ENCODE assay signal across 21 cellular contexts in the genomic region with DNA sequence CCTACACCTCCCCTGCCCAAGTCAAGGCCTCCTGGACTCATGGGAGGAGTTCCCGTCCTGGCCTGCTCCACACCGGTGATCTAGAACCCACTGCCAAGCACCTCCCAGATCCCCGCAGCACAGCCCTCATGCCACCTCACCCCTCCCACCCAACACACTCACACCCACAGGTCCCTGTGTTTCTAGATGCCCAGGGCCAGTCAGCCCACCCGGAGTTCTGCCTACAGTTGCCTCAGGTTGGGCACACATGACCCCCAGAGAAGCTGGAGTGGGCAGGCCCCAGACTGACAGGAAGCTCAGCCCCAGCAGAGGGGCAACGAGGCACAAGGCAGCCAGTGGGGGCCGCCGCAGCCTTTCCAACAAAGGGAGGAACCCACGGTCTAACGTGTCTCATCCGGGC. TPM values are rescaled to one million over a fixed set of nuclear protein-coding genes. Genes with fewer than 3 reads are reported as not detected.
DNase-seq lines count a peak whose midpoint lies in the region; ATAC-seq and TF ChIP-seq lines count a peak whose summit lies in the region.
"Had no signal": no experiment of that assay in that cellular context is flagged by ENCODE, and none has a peak within 500 bp of the region (broad histone marks: within the 10 kb centered on the region; RNA-seq: fewer than 3 reads in every experiment).

No MANE protein-coding gene starts in this region.

- H3K4me1 ChIP-seq in GM23248 (ENCODE audit: insufficient read depth) (peaks cover 49% of the 10 kb centered on the region), Loucy (ENCODE audit: insufficient read depth, low read length, poor library complexity, severe bottlenecking) (peaks cover 25% of the 10 kb centered on the region), smooth muscle cell (ENCODE audit: low read depth) (peaks cover 18% of the 10 kb centered on the region)

- H3K9me3 ChIP-seq in GM23248 (ENCODE audit: low read depth) (no peaks in the 10 kb centered on the region), Loucy (ENCODE audit: insufficient read depth, low read depth, low read length) (no peaks in the 10 kb centered on the region), smooth muscle cell (replicated peaks; ENCODE audit: low read depth) (no peaks in the 10 kb centered on the region)
- H3K9me3 ChIP-seq: gastroesophageal sphincter, SK-N-SH, testis had no signal

- no peak overlapping the region for H3K4me2 ChIP-seq in GM23248 (ENCODE audit: unreplicated experiment)
- no peak overlapping the region for H3K4me2 ChIP-seq in Loucy (ENCODE audit: low read depth, low read length, poor library complexity, severe bottlenecking)
- no peak overlapping the region for H3K4me2 ChIP-seq in smooth muscle cell
- H3K4me2 ChIP-seq: SK-N-SH had no signal

- WGBS in GM23248 (ENCODE audit: low coverage in 1 of 2, low lambda C conversion rate in 2 of 2, missing lambda C conversion rate in 2 of 2), 2 experiments: 60 to 62% methylated on average over 10 of the region's 10 CpGs
- 94% methylated on average over 10 of the region's 10 CpGs for WGBS in smooth muscle cell (ENCODE audit: low lambda C conversion rate)
- 73 to 79% methylated on average over 8 to 10 of the region's 10 CpGs for WGBS in lower leg skin, 2 donors

- H3K9ac ChIP-seq in GM23248 (peak overlapping the region; percentile 25; the same call in 1 of the 2 replicates), Loucy (ENCODE audit: low read depth, low read length, poor library complexity, severe bottlenecking) (no peak overlapping the region), smooth muscle cell (ENCODE audit: low read depth) (no peak overlapping the region)
- H3K9ac ChIP-seq: SK-N-SH had no signal

- H3K79me2 ChIP-seq in GM23248 (ENCODE audit: insufficient read depth) (peaks cover 98% of the 10 kb centered on the region), Loucy (ENCODE audit: insufficient read depth, low read length) (peaks cover 17% of the 10 kb centered on the region; the same call in 1 of the 2 replicates), smooth muscle cell (ENCODE audit: low read depth) (peaks cover 100% of the 10 kb centered on the region)

- H3K27ac ChIP-seq in GM23248 (peak overlapping the region; percentile 51; the same call in 1 of the 2 replicates), smooth muscle cell (ENCODE audit: low read depth) (peak overlapping the region; percentile 21)
- H3K27ac ChIP-seq: testis had no signal

- TF ChIP-seq CTCF in Loucy (conservative IDR thresholded peaks at IDR 0.05; ENCODE audit: low read length): peak; percentile 14; the same call in 1 of the 2 replicates
- TF ChIP-seq CTCF in smooth muscle cell (IDR thresholded peaks at IDR 0.05; ENCODE audit: borderline replicate concordance, insufficient read depth, poor library complexity, severe bottlenecking): no peak
- TF ChIP-seq CTCF in lower leg skin (IDR thresholded peaks at IDR 0.05): no peak

- H3K36me3 ChIP-seq in GM23248 (ENCODE audit: low read depth) (peaks cover 12% of the 10 kb centered on the region; the same call in 1 of the 2 replicates), Loucy (ENCODE audit: insufficient read depth, low read length) (peaks cover 14% of the 10 kb centered on the region; the same call in 1 of the 2 replicates), smooth muscle cell (ENCODE audit: low read depth) (no peaks in the 10 kb centered on the region)

- no peak overlapping the region for H2AFZ ChIP-seq in GM23248
- no peak overlapping the region for H2AFZ ChIP-seq in Loucy (ENCODE audit: low read length)
- H2AFZ ChIP-seq in smooth muscle cell (ENCODE audit: low read depth): no peak overlapping the region

- in situ Hi-C loops in GM23248 (cut with MboI): loop anchor here (25.0 kb wide), 1 partner anchor 510 kb away; no protein-coding TSS in a partner anchor

- H3F3A ChIP-seq in GM23248 (ENCODE audit: insufficient read depth) (peaks cover 53% of the 10 kb centered on the region), Loucy (ENCODE audit: low read depth) (no peaks in the 10 kb centered on the region), smooth muscle cell (ENCODE audit: low read depth) (peaks cover 23% of the 10 kb centered on the region)

- no peaks in the 10 kb centered on the region for H3K27me3 ChIP-seq in GM23248 (replicated peaks; ENCODE audit: insufficient read depth)
- H3K27me3 ChIP-seq in Loucy (ENCODE audit: insufficient read depth, low read length, poor library complexity, severe bottlenecking): no peaks in the 10 kb centered on the region
- H3K27me3 ChIP-seq in smooth muscle cell (ENCODE audit: low read depth): no peaks in the 10 kb centered on the region
- H3K27me3 ChIP-seq: gastroesophageal sphincter, testis had no signal

- H3K9me2 ChIP-seq in GM23248 (ENCODE audit: insufficient read depth): no peaks in the 10 kb centered on the region
- H3K9me2 ChIP-seq in Loucy (replicated peaks; ENCODE audit: low read depth, low read length): no peaks in the 10 kb centered on the region
- H3K9me2 ChIP-seq: SK-N-SH had no signal

- ATAC-seq in left lobe of liver (peak; percentile 36), SK-N-SH treated with all-trans-retinoic acid at 6 μM for 48 hours (no peak)
- ATAC-seq: gastroesophageal sphincter had no signal

- intact Hi-C loops in lower leg skin (cut with DNase I; ENCODE audit: low total_unique reads): no loop called here

- no peak for TF ChIP-seq POLR2A in lower leg skin (IDR thresholded peaks at IDR 0.05)

- H3K4me3 ChIP-seq in GM23248 (no peak overlapping the region), Loucy (ENCODE audit: low read length, poor library complexity, severe bottlenecking) (no peak overlapping the region), smooth muscle cell (no peak overlapping the region), lower leg skin (ENCODE audit: low read depth, poor library complexity, severe bottlenecking) (no peak overlapping the region)
- H3K4me3 ChIP-seq: gastroesophageal sphincter, testis had no signal

- H4K20me1 ChIP-seq in GM23248 (ENCODE audit: insufficient read depth): peaks cover 18% of the 10 kb centered on the region; the same call in 1 of the 2 replicates
- H4K20me1 ChIP-seq in Loucy (ENCODE audit: insufficient read depth, low read length, poor library complexity, severe bottlenecking): no peaks in the 10 kb centered on the region
- peaks cover 100% of the 10 kb centered on the region for H4K20me1 ChIP-seq in smooth muscle cell (ENCODE audit: low read depth)

- no peak for DNase-seq in GM23248
- DNase-seq in left lobe of liver (ENCODE audit: low spot score): no peak
- no peak for DNase-seq in smooth muscle cell (lab: John Stamatoyannopoulos, UW; ENCODE audit: unreplicated experiment)
- DNase-seq in lower leg skin (ENCODE audit: low spot score in 2 of 2): no peak
- DNase-seq in activated gamma-delta T cell (lab: John Stamatoyannopoulos, UW): no peak
- no peak for DNase-seq in AML-193 (lab: John Stamatoyannopoulos, UW)
- DNase-seq: activated CD4-positive, CD25-positive, alpha-beta regulatory T cell treated with anti-CD3 and anti-CD28 coated beads, Interleukin-2, amount 50 U/mL, for 72 hours; central memory CD4-positive, alpha-beta T cell; EL; NCI-H146; NCI-H82; SK-N-SH; T-helper 9 cell; testis had no signal

TF ChIP-seq in SK-N-SH treated with all-trans-retinoic acid at 6 μM for 48 hours, 23 proteins besides CTCF, POLR2A, EP300 and RAD21:
- no peak for TF ChIP-seq BACH2 (CRISPR knock-in tag; IDR thresholded peaks at IDR 0.05; ENCODE audit: borderline replicate concordance)
- TF ChIP-seq, protein P1, sequence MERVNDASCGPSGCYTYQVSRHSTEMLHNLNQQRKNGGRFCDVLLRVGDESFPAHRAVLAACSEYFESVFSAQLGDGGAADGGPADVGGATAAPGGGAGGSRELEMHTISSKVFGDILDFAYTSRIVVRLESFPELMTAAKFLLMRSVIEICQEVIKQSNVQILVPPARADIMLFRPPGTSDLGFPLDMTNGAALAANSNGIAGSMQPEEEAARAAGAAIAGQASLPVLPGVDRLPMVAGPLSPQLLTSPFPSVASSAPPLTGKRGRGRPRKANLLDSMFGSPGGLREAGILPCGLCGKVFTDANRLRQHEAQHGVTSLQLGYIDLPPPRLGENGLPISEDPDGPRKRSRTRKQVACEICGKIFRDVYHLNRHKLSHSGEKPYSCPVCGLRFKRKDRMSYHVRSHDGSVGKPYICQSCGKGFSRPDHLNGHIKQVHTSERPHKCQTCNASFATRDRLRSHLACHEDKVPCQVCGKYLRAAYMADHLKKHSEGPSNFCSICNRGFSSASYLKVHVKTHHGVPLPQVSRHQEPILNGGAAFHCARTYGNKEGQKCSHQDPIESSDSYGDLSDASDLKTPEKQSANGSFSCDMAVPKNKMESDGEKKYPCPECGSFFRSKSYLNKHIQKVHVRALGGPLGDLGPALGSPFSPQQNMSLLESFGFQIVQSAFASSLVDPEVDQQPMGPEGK (CRISPR knock-in tag; IDR thresholded peaks at IDR 0.05; ENCODE audit: borderline replicate concordance): no peak
- no peak for TF ChIP-seq CSDC2 (CRISPR knock-in tag; IDR thresholded peaks at IDR 0.05)
- TF ChIP-seq, protein P2, sequence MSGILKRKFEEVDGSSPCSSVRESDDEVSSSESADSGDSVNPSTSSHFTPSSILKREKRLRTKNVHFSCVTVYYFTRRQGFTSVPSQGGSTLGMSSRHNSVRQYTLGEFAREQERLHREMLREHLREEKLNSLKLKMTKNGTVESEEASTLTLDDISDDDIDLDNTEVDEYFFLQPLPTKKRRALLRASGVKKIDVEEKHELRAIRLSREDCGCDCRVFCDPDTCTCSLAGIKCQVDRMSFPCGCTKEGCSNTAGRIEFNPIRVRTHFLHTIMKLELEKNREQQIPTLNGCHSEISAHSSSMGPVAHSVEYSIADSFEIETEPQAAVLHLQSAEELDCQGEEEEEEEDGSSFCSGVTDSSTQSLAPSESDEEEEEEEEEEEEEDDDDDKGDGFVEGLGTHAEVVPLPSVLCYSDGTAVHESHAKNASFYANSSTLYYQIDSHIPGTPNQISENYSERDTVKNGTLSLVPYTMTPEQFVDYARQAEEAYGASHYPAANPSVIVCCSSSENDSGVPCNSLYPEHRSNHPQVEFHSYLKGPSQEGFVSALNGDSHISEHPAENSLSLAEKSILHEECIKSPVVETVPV (CRISPR knock-in tag; IDR thresholded peaks at IDR 0.05): no peak
- no peak for TF ChIP-seq ZFP30 (CRISPR knock-in tag; IDR thresholded peaks at IDR 0.05)
TF ChIP-seq in SK-N-SH treated with all-trans-retinoic acid at 6 μM for 48 hours: peak in this region for 0.

RNA-seq across cellular contexts. Expression of a gene that starts 29.6 kb away (rescaled TPM):
- 182 and 231 TPM in 2 replicates for total RNA-seq in GM23248 (2014; rRNA removed; shearing (Covaris generic))
- polyA plus RNA-seq in GM23248 (2016; fragmentation: Nextera tagmentation; extraction: Ambion mirVana) (127 and 131 TPM in 2 replicates), smooth muscle cell (224 and 226 TPM in 2 replicates)
- total RNA-seq in left lobe of liver (191 TPM), smooth muscle cell (142 and 180 TPM in 2 replicates), lower leg skin (10 to 100 TPM; 33.7 to 57.7 (median 43.2) TPM)

RNA-seq across cellular contexts. Expression of a gene that starts 47.4 kb away (rescaled TPM):
- total RNA-seq in GM23248 (2014; rRNA removed; shearing (Covaris generic)): not detected in 2 replicates
- not detected in 2 replicates for polyA plus RNA-seq in GM23248 (2016; fragmentation: Nextera tagmentation; extraction: Ambion mirVana)
- not detected for total RNA-seq in left lobe of liver
- total RNA-seq in smooth muscle cell: not detected in 2 replicates
- not detected in 2 replicates for polyA plus RNA-seq in smooth muscle cell
- total RNA-seq in lower leg skin: not detected
- total RNA-seq: gastroesophageal sphincter, left colon, mucosa of gallbladder, renal cortical epithelial cell had no signal
- polyA plus RNA-seq: esophagus, SK-N-SH had no signal
